9 cellular contexts compared by ENCODE assay signal in the genomic region with DNA sequence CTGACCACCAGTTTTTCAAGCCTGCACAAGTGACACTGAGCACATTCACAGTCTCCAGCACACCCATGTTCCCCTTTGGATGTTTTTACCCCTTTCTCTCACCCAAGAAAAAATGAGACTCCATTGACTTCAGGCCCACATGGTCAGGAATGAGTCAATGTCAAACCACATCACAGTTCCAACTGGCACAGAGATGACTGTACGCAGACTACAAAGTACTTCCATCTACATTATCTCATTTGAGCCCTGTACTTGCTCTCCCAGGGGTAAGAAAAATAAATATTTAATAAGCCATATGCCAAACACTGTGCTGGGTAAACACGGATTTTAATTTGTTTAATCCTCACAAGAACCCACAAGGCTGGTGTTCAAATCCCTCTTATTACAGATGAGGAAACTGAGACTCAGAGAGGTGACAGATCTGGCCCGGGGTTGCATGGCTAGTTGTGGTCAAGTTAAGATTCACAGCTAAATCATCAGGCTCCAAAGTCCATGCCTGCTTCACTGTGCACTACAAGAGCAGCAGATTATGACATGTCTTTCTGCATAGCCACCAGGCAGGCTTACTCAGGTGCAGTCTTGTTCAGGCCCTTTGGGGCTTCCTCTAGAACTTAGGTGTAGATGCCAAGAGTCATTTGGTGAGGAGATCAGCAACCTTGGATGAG.
A peak's percentile ranks its signal among the peaks of the same experiment; 100 is the strongest.
DNase-seq lines count a peak whose midpoint lies in the region; ATAC-seq, FAIRE-seq and TF ChIP-seq lines count a peak whose summit lies in the region.
"Had no signal": no experiment of that assay in that cellular context is flagged by ENCODE, and none has a peak within 500 bp of the region (broad histone marks: within the 10 kb centered on the region; RNA-seq: fewer than 3 reads in every experiment).

No MANE protein-coding gene starts in this region.

- intact Hi-C loops in ascending aorta (cut with DNase I) = no loop called here

- no peak for TF ChIP-seq CTCF in ascending aorta (IDR thresholded peaks at IDR 0.05)

- H3K9me3 ChIP-seq in ascending aorta = no peaks in the 10 kb centered on the region
- H3K9me3 ChIP-seq: vagina had no signal

- no peak overlapping the region for H3K4me3 ChIP-seq in ascending aorta
- H3K4me3 ChIP-seq: vagina had no signal

- H3K27me3 ChIP-seq in ascending aorta = no peaks in the 10 kb centered on the region
- H3K27me3 ChIP-seq: vagina had no signal

- no peak for FAIRE-seq in H54 (lab: Jason Lieb, UNC)

- H3K4me1 ChIP-seq in ascending aorta = no peaks in the 10 kb centered on the region
- H3K4me1 ChIP-seq: vagina had no signal

- TF ChIP-seq POLR2A in H54 (IDR thresholded peaks at IDR 0.05; ENCODE audit: low read depth, low read length) = no peak

- DNase-seq in glomerular visceral epithelial cell (ENCODE audit: extremely low spot score) (peak; percentile 45), H54 (ENCODE audit: insufficient read length, low spot score) (no peak), ascending aorta (ENCODE audit: low spot score in 2 of 2) (no peak), NCI-H2081 (lab: John Stamatoyannopoulos, UW) (no peak)
- DNase-seq: H7 had no signal

- peak; percentile 97 for ATAC-seq in GM18861 (IDR thresholded peaks at IDR 0.05; ENCODE audit: unreplicated experiment)
- ATAC-seq in GM21447 (IDR thresholded peaks at IDR 0.05; ENCODE audit: unreplicated experiment) = peak; percentile 82
- peak; percentile 98 for ATAC-seq in HG03432 (IDR thresholded peaks at IDR 0.05; ENCODE audit: unreplicated experiment)

- no peak overlapping the region for H3K27ac ChIP-seq in ascending aorta
- H3K27ac ChIP-seq: vagina had no signal

- no peaks in the 10 kb centered on the region for H3K36me3 ChIP-seq in ascending aorta
- H3K36me3 ChIP-seq: vagina had no signal
